Comparison of ENCODE assay signal across 9 cellular contexts in genomic region chr4:24382381-24382780, GRCh38.
DNase-seq lines count a peak whose midpoint lies in the region; ATAC-seq and TF ChIP-seq lines count a peak whose summit lies in the region.
"Had no signal": no experiment of that assay in that cellular context is flagged by ENCODE, and none has a peak within 500 bp of the region (broad histone marks: within the 10 kb centered on the region; RNA-seq: fewer than 3 reads in every experiment).

No MANE protein-coding gene starts in this region.

- no peaks in the 10 kb centered on the region for H3K9me2 ChIP-seq in hepatocyte (replicated peaks; ENCODE audit: insufficient read depth)

- TF ChIP-seq CTCF in hepatocyte (IDR thresholded peaks at IDR 0.05; ENCODE audit: poor library complexity), result no peak

- H3K9me3 ChIP-seq in hepatocyte (ENCODE audit: low read depth), result no peaks in the 10 kb centered on the region

- peak overlapping the region; percentile 68 for H3K27ac ChIP-seq in hepatocyte
- H3K27ac ChIP-seq: spleen had no signal

- H3K36me3 ChIP-seq in hepatocyte (replicated peaks; ENCODE audit: insufficient read depth, low read depth), result no peaks in the 10 kb centered on the region
- H3K36me3 ChIP-seq: spleen had no signal

- no peaks in the 10 kb centered on the region for H3K4me1 ChIP-seq in hepatocyte (ENCODE audit: insufficient read depth)
- H3K4me1 ChIP-seq: spleen had no signal

- no peaks in the 10 kb centered on the region for H3K27me3 ChIP-seq in hepatocyte
- H3K27me3 ChIP-seq: spleen had no signal

- H3K4me3 ChIP-seq in hepatocyte, result no peak overlapping the region
- H3K4me3 ChIP-seq: spleen had no signal

- WGBS in hepatocyte (ENCODE audit: low lambda C conversion rate, missing lambda C conversion rate), result 46% methylated on average over 2 of the region's 2 CpGs

- H4K20me1 ChIP-seq in hepatocyte (ENCODE audit: insufficient read depth, poor library complexity, severe bottlenecking), result no peaks in the 10 kb centered on the region

- peak; percentile 60 for DNase-seq in H4 (ENCODE audit: low spot score)
- peak; percentile 48 for DNase-seq in hepatocyte (ENCODE audit: low spot score)
- DNase-seq in globus pallidus (ENCODE audit: low spot score), result no peak
- no peak for DNase-seq in ecto neural progenitor cell (ENCODE audit: low spot score)
- no peak for DNase-seq in CD1c-positive myeloid dendritic cell (ENCODE audit: extremely low spot score)
- no peak for DNase-seq in OCI-M1 (lab: John Stamatoyannopoulos, UW)
- DNase-seq: spleen had no signal

- H3K79me2 ChIP-seq in hepatocyte, result no peaks in the 10 kb centered on the region

- ATAC-seq in GM18520 (IDR thresholded peaks at IDR 0.05; ENCODE audit: unreplicated experiment) (peak; percentile 91), HG03565 (IDR thresholded peaks at IDR 0.05; ENCODE audit: unreplicated experiment) (peak; percentile 98)

- no peak overlapping the region for H3K4me2 ChIP-seq in hepatocyte

- H2AFZ ChIP-seq in hepatocyte, result no peak overlapping the region

Comparison
In these comparisons a context has a peak if more than half of its experiments do, and no peak if none do; other contexts are left out.
1. DNase-seq: peak in H4 (single experiment) and hepatocyte (single experiment); none in globus pallidus (single experiment), ecto neural progenitor cell (single experiment), CD1c-positive myeloid dendritic cell (single experiment) and OCI-M1 (single experiment).